Comparison of ENCODE assay signal across 8 cellular contexts in the genomic region with DNA sequence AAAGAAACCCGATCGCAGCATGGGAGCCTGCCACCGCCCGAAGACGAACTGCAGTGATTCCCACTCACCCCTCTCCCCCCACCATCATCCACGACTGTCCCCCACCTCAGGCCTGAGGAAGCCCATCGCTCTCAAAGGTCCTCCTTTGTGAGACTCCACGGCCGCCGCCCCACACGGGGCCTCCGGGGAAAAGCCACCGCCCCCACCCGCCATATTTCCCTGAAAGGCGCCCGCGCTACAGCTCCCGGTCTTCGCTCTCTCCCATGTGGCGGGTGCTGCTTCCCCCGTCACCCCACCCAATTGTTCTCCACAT. TPM values are rescaled to one million over a fixed set of nuclear protein-coding genes. Genes with fewer than 3 reads are reported as not detected.
A peak's percentile ranks its signal among the peaks of the same experiment; 100 is the strongest.
DNase-seq lines count a peak whose midpoint lies in the region; ATAC-seq and TF ChIP-seq lines count a peak whose summit lies in the region.

No MANE protein-coding gene starts in this region.

- H3K9me3 ChIP-seq in hepatocyte (ENCODE audit: low read depth) (no peaks in the 10 kb centered on the region), smooth muscle cell (replicated peaks; ENCODE audit: low read depth) (no peaks in the 10 kb centered on the region)

- H3F3A ChIP-seq in smooth muscle cell (ENCODE audit: low read depth): no peaks in the 10 kb centered on the region

- DNase-seq in NCI-H748 (lab: John Stamatoyannopoulos, UW; ENCODE audit: unreplicated experiment): peak; percentile 79
- no peak for DNase-seq in NCI-H748 treated with DMSO at 0.1 percent for 48 hours (lab: John Stamatoyannopoulos, UW)
- peak; percentile 2 for DNase-seq in activated naive CD8-positive, alpha-beta T cell treated with anti-CD3 and anti-CD28 coated beads, Interleukin-2, amount 50 U/mL, for 16 hours (ENCODE audit: low read depth, low spot score)
- DNase-seq in hepatocyte (ENCODE audit: low spot score): peak; percentile 71
- DNase-seq in smooth muscle cell (lab: John Stamatoyannopoulos, UW; ENCODE audit: unreplicated experiment): peak; percentile 58
- DNase-seq in glomerular visceral epithelial cell (ENCODE audit: extremely low spot score): no peak
- DNase-seq in AG08395 (ENCODE audit: low spot score): no peak

- H3K27ac ChIP-seq in hepatocyte (peak overlapping the region; percentile 95), smooth muscle cell (ENCODE audit: low read depth) (peak overlapping the region; percentile 99)

- H3K36me3 ChIP-seq in hepatocyte (replicated peaks; ENCODE audit: insufficient read depth, low read depth) (no peaks in the 10 kb centered on the region), smooth muscle cell (ENCODE audit: low read depth) (no peaks in the 10 kb centered on the region)

- H3K4me2 ChIP-seq in hepatocyte (peak overlapping the region; percentile 76), smooth muscle cell (peak overlapping the region; percentile 97)

- peak overlapping the region; percentile 99 for H3K9ac ChIP-seq in smooth muscle cell (ENCODE audit: low read depth)

- H3K27me3 ChIP-seq in hepatocyte: no peaks in the 10 kb centered on the region
- H3K27me3 ChIP-seq in smooth muscle cell (ENCODE audit: low read depth): no peaks in the 10 kb centered on the region

- H2AFZ ChIP-seq in hepatocyte (peak overlapping the region; percentile 9), smooth muscle cell (ENCODE audit: low read depth) (no peak overlapping the region)

- WGBS in hepatocyte (ENCODE audit: low lambda C conversion rate, missing lambda C conversion rate): under 1% methylated on average over 15 of the region's 21 CpGs
- 1% methylated on average over 11 of the region's 21 CpGs for WGBS in smooth muscle cell (ENCODE audit: low lambda C conversion rate)

- H4K20me1 ChIP-seq in hepatocyte (ENCODE audit: insufficient read depth, poor library complexity, severe bottlenecking) (peaks cover 48% of the 10 kb centered on the region), smooth muscle cell (ENCODE audit: low read depth) (peaks cover 52% of the 10 kb centered on the region)

- H3K79me2 ChIP-seq in hepatocyte (peaks cover 61% of the 10 kb centered on the region), smooth muscle cell (ENCODE audit: low read depth) (peaks cover 56% of the 10 kb centered on the region)

- H3K4me3 ChIP-seq in hepatocyte (peak overlapping the region; percentile 56), smooth muscle cell (peak overlapping the region; percentile 98)

- no peaks in the 10 kb centered on the region for H3K9me2 ChIP-seq in hepatocyte (replicated peaks; ENCODE audit: insufficient read depth)

- peak; percentile 14 for ATAC-seq in HG03442 (IDR thresholded peaks at IDR 0.05; ENCODE audit: unreplicated experiment)

- peaks cover 11% of the 10 kb centered on the region for H3K4me1 ChIP-seq in hepatocyte (ENCODE audit: insufficient read depth)
- peaks cover 15% of the 10 kb centered on the region for H3K4me1 ChIP-seq in smooth muscle cell (ENCODE audit: low read depth)

- TF ChIP-seq CTCF in hepatocyte (IDR thresholded peaks at IDR 0.05; ENCODE audit: poor library complexity) (no peak), smooth muscle cell (IDR thresholded peaks at IDR 0.05; ENCODE audit: borderline replicate concordance, insufficient read depth, poor library complexity, severe bottlenecking) (no peak)

RNA-seq across cellular contexts. Expression of a gene that starts 0.7 kb away (rescaled TPM):
- total RNA-seq in hepatocyte (566 and 611 TPM in 2 replicates), smooth muscle cell (586 and 662 TPM in 2 replicates)
- polyA plus RNA-seq in hepatocyte (339 and 374 TPM in 2 replicates), smooth muscle cell (383 and 429 TPM in 2 replicates)

RNA-seq across cellular contexts. Expression of a gene that starts 56.7 kb away (rescaled TPM):
- total RNA-seq in hepatocyte (66.7 and 72.1 TPM in 2 replicates), smooth muscle cell (49.7 and 64.5 TPM in 2 replicates)
- polyA plus RNA-seq in hepatocyte (66.5 and 69.2 TPM in 2 replicates), smooth muscle cell (56.8 and 69.4 TPM in 2 replicates)

Comparison
In these comparisons a context has a peak if more than half of its experiments do, and no peak if none do; other contexts are left out.
1. DNase-seq: peak in NCI-H748 (single experiment), activated naive CD8-positive, alpha-beta T cell treated with anti-CD3 and anti-CD28 coated beads, Interleukin-2, amount 50 U/mL, for 16 hours (single experiment), hepatocyte (single experiment) and smooth muscle cell (single experiment); none in NCI-H748 treated with DMSO at 0.1 percent for 48 hours (single experiment), glomerular visceral epithelial cell (single experiment) and AG08395 (single experiment).